In genomic region chr1:150234309-150234646, GRCh38 we compare ENCODE assay signal across 9 cellular contexts. TPM values are rescaled to one million over a fixed set of nuclear protein-coding genes. Genes with fewer than 3 reads are reported as not detected.
DNase-seq lines count a peak whose midpoint lies in the region; ATAC-seq, FAIRE-seq and TF ChIP-seq lines count a peak whose summit lies in the region.
"Had no signal": no experiment of that assay in that cellular context is flagged by ENCODE, and none has a peak within 500 bp of the region (broad histone marks: within the 10 kb centered on the region; RNA-seq: fewer than 3 reads in every experiment).

No MANE protein-coding gene starts in this region.

- H3K36me3 ChIP-seq in bronchial epithelial cell (ENCODE audit: control insufficient read depth, insufficient read depth, low read length) (no peaks in the 10 kb centered on the region), mesenchymal stem cell (ENCODE audit: control insufficient read depth in 1 of 2, insufficient read depth in 2 of 2, low read depth in 1 of 2, low read length in 2 of 2) (peaks cover 0 to 5% of the 10 kb centered on the region in 2 experiments), vagina (peaks cover 0 to 3% of the 10 kb centered on the region in 2 donors)

- H3K18ac ChIP-seq in mesenchymal stem cell (ENCODE audit: low read depth in 1 of 2, low read length in 2 of 2), result peak overlapping the region; percentile 89 to 98

- intact Hi-C loops in Right ventricle myocardium inferior (cut with DNase I) (loop anchor here (2.0 kb wide), 1 partner anchor 19 kb away; no protein-coding TSS in a partner anchor), cardiac septum (cut with DNase I) (no loop called here), vagina (cut with DNase I) (no loop called here)

- no peaks in the 10 kb centered on the region for H3K9me3 ChIP-seq in mesenchymal stem cell (ENCODE audit: control insufficient read depth, low read length)
- H3K9me3 ChIP-seq in vagina, result no peaks in the 10 kb centered on the region

- FAIRE-seq in bronchial epithelial cell (lab: Jason Lieb, UNC), result no peak

- no peak overlapping the region for H2AK5ac ChIP-seq in mesenchymal stem cell (ENCODE audit: low read length, severe bottlenecking)

- TF ChIP-seq POLR2A in vagina (IDR thresholded peaks at IDR 0.05), result no peak

- H3K4me3 ChIP-seq in bronchial epithelial cell (ENCODE audit: low read depth, low read length), result peak overlapping the region; percentile 66
- peak overlapping the region; percentile 94 to 95 for H3K4me3 ChIP-seq in mesenchymal stem cell (ENCODE audit: insufficient read depth in 1 of 2, low read depth in 1 of 2, low read length in 2 of 2)
- H3K4me3 ChIP-seq in vagina, result peak overlapping the region; percentile 71 to 93

- H3K4me1 ChIP-seq in mesenchymal stem cell (ENCODE audit: control insufficient read depth, insufficient read depth, low read depth, low read length) (peaks cover 4% of the 10 kb centered on the region), vagina (peaks cover 18% of the 10 kb centered on the region)

- peak overlapping the region; percentile 99 for H3K9ac ChIP-seq in mesenchymal stem cell (ENCODE audit: low read length)

- peak overlapping the region; percentile 51 for H2AFZ ChIP-seq in mesenchymal stem cell (ENCODE audit: low read depth, low read length)

- H3K23ac ChIP-seq in mesenchymal stem cell (ENCODE audit: low read length in 2 of 2), result no peak overlapping the region

- no peak overlapping the region for H2BK15ac ChIP-seq in mesenchymal stem cell (ENCODE audit: low read depth, poor library complexity, severe bottlenecking)

- peak overlapping the region; percentile 46 for H2BK5ac ChIP-seq in mesenchymal stem cell (ENCODE audit: low read depth, low read length, poor library complexity, severe bottlenecking)

- H3K14ac ChIP-seq in mesenchymal stem cell (ENCODE audit: low read length in 2 of 2), result no peak overlapping the region

- H3K27me3 ChIP-seq in bronchial epithelial cell (ENCODE audit: control insufficient read depth, insufficient read depth, low read length), result no peaks in the 10 kb centered on the region
- no peaks in the 10 kb centered on the region for H3K27me3 ChIP-seq in mesenchymal stem cell (ENCODE audit: control insufficient read depth in 1 of 2, insufficient read depth in 1 of 2, low read length in 2 of 2)
- no peaks in the 10 kb centered on the region for H3K27me3 ChIP-seq in vagina

- ATAC-seq in Right ventricle myocardium inferior, result peak; percentile 8

- H3K4me2 ChIP-seq in mesenchymal stem cell (ENCODE audit: low read length, poor library complexity, severe bottlenecking), result peak overlapping the region; percentile 94

- peak overlapping the region in 1 of 2 experiments; percentile 79 for H3K4ac ChIP-seq in mesenchymal stem cell (ENCODE audit: low read depth in 1 of 2, low read length in 2 of 2)

- no peak overlapping the region for H4K8ac ChIP-seq in mesenchymal stem cell (ENCODE audit: low read length)

- H3K27ac ChIP-seq in mesenchymal stem cell (ENCODE audit: low read length, poor library complexity, severe bottlenecking), result peak overlapping the region; percentile 88
- peak overlapping the region; percentile 99 for H3K27ac ChIP-seq in vagina

- H2BK12ac ChIP-seq in mesenchymal stem cell (ENCODE audit: low read length in 2 of 2), result no peak overlapping the region

- H4K91ac ChIP-seq in mesenchymal stem cell (ENCODE audit: low read length), result no peak overlapping the region

- no peak for DNase-seq in Right ventricle myocardium inferior (ENCODE audit: missing footprints)
- no peak for DNase-seq in cardiac septum (ENCODE audit: low spot score)
- no peak for DNase-seq in bronchial epithelial cell (ENCODE audit: low read depth)
- no peak for DNase-seq in mesenchymal stem cell
- no peak for DNase-seq in vagina (ENCODE audit: extremely low spot score in 2 of 2)
- DNase-seq in SHP77 treated with DMSO at 0.1 percent for 48 hours (lab: John Stamatoyannopoulos, UW), result no peak
- no peak for DNase-seq in NCI-H345 treated with DMSO at 0.1 percent for 48 hours (lab: John Stamatoyannopoulos, UW; ENCODE audit: unreplicated experiment)
- no peak for DNase-seq in iPS-NIHi11 (ENCODE audit: low spot score)

- H2BK120ac ChIP-seq in mesenchymal stem cell (ENCODE audit: low read depth, low read length), result no peak overlapping the region

- WGBS in mesenchymal stem cell, result 0% methylated on average over 12 of the region's 12 CpGs

- TF ChIP-seq CTCF in bronchial epithelial cell (IDR thresholded peaks at IDR 0.05; ENCODE audit: insufficient read depth, low read length, severe bottlenecking) (no peak), vagina (IDR thresholded peaks at IDR 0.05) (no peak)

- H3K79me1 ChIP-seq in mesenchymal stem cell (replicated peaks; ENCODE audit: low read length, poor library complexity, severe bottlenecking), result peaks cover 1% of the 10 kb centered on the region

RNA-seq across cellular contexts. Expression of gene ANP32E, which starts 1.6 kb away (rescaled TPM):
- total RNA-seq in Right ventricle myocardium inferior, result 28.6 TPM
- total RNA-seq in cardiac septum, result 55.3 TPM
- 7.9 and 10.6 TPM in 2 replicates for total RNA-seq in bronchial epithelial cell
- 24.6 TPM for polyA plus RNA-seq in mesenchymal stem cell (2013, experiment 1 of 2)
- polyA plus RNA-seq in mesenchymal stem cell (2013, experiment 2 of 2), result 28.0 TPM
- 16.7 TPM for total RNA-seq in vagina

RNA-seq across cellular contexts. Expression of gene CA14, which starts 23.3 kb away (rescaled TPM):
- total RNA-seq in Right ventricle myocardium inferior (14.4 TPM), cardiac septum (0.51 TPM), bronchial epithelial cell (not detected in 2 replicates), vagina (not detected)
- 0.47 TPM for polyA plus RNA-seq in mesenchymal stem cell (2013, experiment 1 of 2)
- polyA plus RNA-seq in mesenchymal stem cell (2013, experiment 2 of 2), result 0.45 TPM
- total RNA-seq: posterior vena cava had no signal

RNA-seq across cellular contexts. Expression of gene APH1A, which starts 34.5 kb away (rescaled TPM):
- total RNA-seq in Right ventricle myocardium inferior (58.7 TPM), cardiac septum (57.3 TPM), bronchial epithelial cell (148 and 170 TPM in 2 replicates), vagina (52.8 TPM)
- 79.8 TPM for polyA plus RNA-seq in mesenchymal stem cell (2013, experiment 1 of 2)
- polyA plus RNA-seq in mesenchymal stem cell (2013, experiment 2 of 2), result 80.8 TPM

RNA-seq across cellular contexts. Expression of gene C1orf54, which starts 38.3 kb away (rescaled TPM):
- 15.8 TPM for total RNA-seq in Right ventricle myocardium inferior
- 11.9 TPM for total RNA-seq in cardiac septum
- total RNA-seq in bronchial epithelial cell, result 0.53 and 1.3 TPM in 2 replicates
- polyA plus RNA-seq in mesenchymal stem cell (2013, experiment 1 of 2), result 11.7 TPM
- polyA plus RNA-seq in mesenchymal stem cell (2013, experiment 2 of 2), result 11.4 TPM
- 19.4 TPM for total RNA-seq in vagina

RNA-seq across cellular contexts. Expression of gene CIART, which starts 48.1 kb away (rescaled TPM):
- total RNA-seq in Right ventricle myocardium inferior (12.8 TPM), cardiac septum (10.0 TPM), bronchial epithelial cell (2.9 and 6.4 TPM in 2 replicates), vagina (6.6 TPM)
- 1.5 TPM for polyA plus RNA-seq in mesenchymal stem cell (2013, experiment 1 of 2)
- polyA plus RNA-seq in mesenchymal stem cell (2013, experiment 2 of 2), result 1.5 TPM

Comparison
In these comparisons a context has a peak if more than half of its experiments do, and no peak if none do; other contexts are left out.
1. RNA of gene CA14, which starts 23.3 kb away (total RNA-seq): 14.4 TPM in Right ventricle myocardium inferior (single experiment); 0.51 TPM in cardiac septum (single experiment), not detected in bronchial epithelial cell and not detected in vagina (single experiment); every median in the first group is over 10 times any median in the second.
2. Peak in every context shown above with its lines, with median percentiles within 50 percentile points of each other: H3K4me3 ChIP-seq.